Comparison of ENCODE assay signal across 14 cellular contexts in the genomic region with DNA sequence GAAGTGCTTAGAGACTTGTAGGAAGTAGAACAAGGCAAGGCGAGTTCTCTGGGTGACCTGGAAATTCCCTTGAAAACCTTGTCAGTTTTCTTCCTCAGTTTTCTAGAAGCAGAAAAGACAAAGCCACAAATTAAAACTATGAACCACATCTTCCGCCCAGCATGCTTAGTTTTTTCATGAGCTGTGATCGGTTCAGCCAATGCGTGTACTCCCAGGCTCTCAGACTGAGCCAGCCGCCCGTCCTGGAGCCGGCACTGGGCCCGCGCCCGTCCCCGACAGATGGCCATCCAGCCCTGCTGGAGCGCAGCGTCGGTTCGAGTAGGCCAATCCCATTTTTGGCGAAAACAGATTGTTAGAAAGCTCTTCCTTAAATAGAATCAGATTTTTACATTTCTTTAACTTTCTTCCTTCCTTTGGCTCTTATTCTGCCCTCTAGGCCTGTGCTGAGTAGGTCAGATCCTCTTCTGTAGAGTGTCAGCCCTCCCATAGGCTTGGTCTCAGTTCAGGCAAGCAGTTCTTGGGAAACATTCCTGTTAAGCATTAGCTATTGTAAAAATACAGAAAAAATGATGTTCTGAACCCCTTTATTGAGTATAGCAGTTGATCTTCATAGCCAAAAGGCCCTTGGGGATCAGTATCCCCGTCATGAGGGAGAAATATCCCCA.
A peak's percentile ranks its signal among the peaks of the same experiment; 100 is the strongest.
DNase-seq lines count a peak whose midpoint lies in the region; ATAC-seq and TF ChIP-seq lines count a peak whose summit lies in the region.
"Had no signal": no experiment of that assay in that cellular context is flagged by ENCODE, and none has a peak within 500 bp of the region (broad histone marks: within the 10 kb centered on the region; RNA-seq: fewer than 3 reads in every experiment).

No MANE protein-coding gene starts in this region.

- DNase-seq in GM23338 (ENCODE audit: low spot score) (peak; percentile 35), cerebellar nuclear complex (lab: John Stamatoyannopoulos, UW) (peak; percentile 69 to 79), psoas muscle (no peak), ecto neural progenitor cell (ENCODE audit: low spot score) (no peak), OCI-M1 (lab: John Stamatoyannopoulos, UW) (no peak), colonic mucosa (no peak), ureter (ENCODE audit: low spot score) (no peak)
- DNase-seq in activated CD4-positive, alpha-beta T cell treated with anti-CD3 and anti-CD28 coated beads, Interleukin-2, amount 10 ng/mL, durations not matched to agents 24 days and 14 days: peak; percentile 78
- DNase-seq: kidney, NCI-H1930, PC-9 had no signal

- H3K27me3 ChIP-seq in GM23338 (ENCODE audit: insufficient read depth) (no peaks in the 10 kb centered on the region), psoas muscle (ENCODE audit: insufficient read depth in 3 of 3, low read length in 2 of 3) (no peaks in the 10 kb centered on the region), colonic mucosa (no peaks in the 10 kb centered on the region)
- H3K27me3 ChIP-seq: ascending aorta, esophagus muscularis mucosa, neutrophil had no signal

- H3K9me3 ChIP-seq in psoas muscle: no peaks in the 10 kb centered on the region
- H3K9me3 ChIP-seq in colonic mucosa: no peaks in the 10 kb centered on the region
- H3K9me3 ChIP-seq: ascending aorta, esophagus muscularis mucosa, neutrophil had no signal

- peaks cover 51% of the 10 kb centered on the region for H3K79me2 ChIP-seq in GM23338 (replicated peaks; ENCODE audit: insufficient read depth)

- intact Hi-C loops in activated CD4-positive, alpha-beta T cell treated with anti-CD3 and anti-CD28 coated beads, Interleukin-2, amount 10 ng/mL, durations not matched to agents 24 days and 14 days (cut with micrococcal nuclease): loop anchor here (2.0 to 5.0 kb wide), 5 partner anchors 54 to 336 kb away; no protein-coding TSS in a partner anchor
- intact Hi-C loops in psoas muscle (cut with DNase I) (no loop called here), colonic mucosa (cut with DNase I) (no loop called here)

- ATAC-seq in GM23338: peak; percentile 76
- peak; percentile 60 to 84 (median 76) for ATAC-seq in psoas muscle

- peaks cover 21% of the 10 kb centered on the region for H3K36me3 Mint-ChIP-seq in GM23338 (ENCODE audit: low read depth)
- H3K36me3 Mint-ChIP-seq in activated CD4-positive, alpha-beta T cell treated with anti-CD3 and anti-CD28 coated beads, Interleukin-2, amount 10 ng/mL, durations not matched to agents 24 days and 14 days (ENCODE audit: low read depth): peaks cover 43% of the 10 kb centered on the region

- 57 to 89% (median 70%) methylated on average over 17 of the region's 17 CpGs for WGBS in psoas muscle, 3 donors

- peaks cover 5% of the 10 kb centered on the region for H3K27me3 Mint-ChIP-seq in GM23338 (ENCODE audit: insufficient read depth, low read depth, poor library complexity)
- H3K27me3 Mint-ChIP-seq in activated CD4-positive, alpha-beta T cell treated with anti-CD3 and anti-CD28 coated beads, Interleukin-2, amount 10 ng/mL, durations not matched to agents 24 days and 14 days: no peaks in the 10 kb centered on the region

- H3K27ac ChIP-seq in GM23338 (ENCODE audit: low read depth) (peak overlapping the region; percentile 87), psoas muscle (peak overlapping the region; percentile 21), colonic mucosa (no peak overlapping the region)
- H3K27ac ChIP-seq: ascending aorta, esophagus muscularis mucosa, PC-9 had no signal

- H3K36me3 ChIP-seq in GM23338 (ENCODE audit: insufficient read depth) (no peaks in the 10 kb centered on the region; the same call in 1 of the 2 replicates), psoas muscle (ENCODE audit: insufficient read depth in 1 of 2, low read depth in 1 of 2) (peaks cover 0 to 3% of the 10 kb centered on the region in 2 donors), colonic mucosa (no peaks in the 10 kb centered on the region)

- H3F3A ChIP-seq in GM23338 (replicated peaks; ENCODE audit: low read depth): no peaks in the 10 kb centered on the region

- H3K9ac ChIP-seq in colonic mucosa (ENCODE audit: low read depth in 2 of 2, low read length in 2 of 2): no peak overlapping the region

- H2AFZ ChIP-seq in GM23338: no peak overlapping the region
- H2AFZ ChIP-seq: PC-9 had no signal

- no peak overlapping the region for H3K4me2 ChIP-seq in GM23338

- no peak overlapping the region for H3K4me3 ChIP-seq in GM23338
- H3K4me3 ChIP-seq in psoas muscle: no peak overlapping the region
- H3K4me3 ChIP-seq in colonic mucosa: no peak overlapping the region
- H3K4me3 ChIP-seq: ascending aorta, esophagus muscularis mucosa, PC-9 had no signal

- peaks cover 45% of the 10 kb centered on the region for H3K4me1 Mint-ChIP-seq in GM23338
- peaks cover 74% of the 10 kb centered on the region for H3K4me1 Mint-ChIP-seq in activated CD4-positive, alpha-beta T cell treated with anti-CD3 and anti-CD28 coated beads, Interleukin-2, amount 10 ng/mL, durations not matched to agents 24 days and 14 days

- no peak overlapping the region for H3K27ac Mint-ChIP-seq in GM23338
- peak overlapping the region; percentile 92 for H3K27ac Mint-ChIP-seq in activated CD4-positive, alpha-beta T cell treated with anti-CD3 and anti-CD28 coated beads, Interleukin-2, amount 10 ng/mL, durations not matched to agents 24 days and 14 days

- TF ChIP-seq CTCF in GM23338 (conservative IDR thresholded peaks at IDR 0.05; ENCODE audit: low read depth in 2 of 2): no peak
- TF ChIP-seq CTCF in psoas muscle (IDR thresholded peaks at IDR 0.05): no peak
- no peak for TF ChIP-seq CTCF in colonic mucosa (IDR thresholded peaks at IDR 0.05)

- peaks cover 23% of the 10 kb centered on the region for H3K4me1 ChIP-seq in GM23338 (ENCODE audit: insufficient read depth)
- H3K4me1 ChIP-seq in psoas muscle: peaks cover 10% of the 10 kb centered on the region
- peaks cover 4% of the 10 kb centered on the region for H3K4me1 ChIP-seq in colonic mucosa
- H3K4me1 ChIP-seq: ascending aorta had no signal

- H3K4me3 Mint-ChIP-seq in GM23338: no peak overlapping the region
- H3K4me3 Mint-ChIP-seq in activated CD4-positive, alpha-beta T cell treated with anti-CD3 and anti-CD28 coated beads, Interleukin-2, amount 10 ng/mL, durations not matched to agents 24 days and 14 days: peak overlapping the region; percentile 74

- H4K20me1 ChIP-seq in GM23338 (replicated peaks; ENCODE audit: insufficient read depth): peaks cover 3% of the 10 kb centered on the region; the same call in 1 of the 2 replicates

- H3K9me3 Mint-ChIP-seq in GM23338: no peaks in the 10 kb centered on the region
- H3K9me3 Mint-ChIP-seq in activated CD4-positive, alpha-beta T cell treated with anti-CD3 and anti-CD28 coated beads, Interleukin-2, amount 10 ng/mL, durations not matched to agents 24 days and 14 days: no peaks in the 10 kb centered on the region

- no peaks in the 10 kb centered on the region for H3K9me2 ChIP-seq in GM23338 (ENCODE audit: insufficient read depth)

TF ChIP-seq in GM23338, 12 proteins besides CTCF, POLR2A, EP300 and RAD21 (continues in another document):
- TF ChIP-seq JUNB (IDR thresholded peaks at IDR 0.05; ENCODE audit: unreplicated experiment): no peak
- no peak for TF ChIP-seq EZH2 (IDR thresholded peaks at IDR 0.05; ENCODE audit: low read depth, unreplicated experiment)
- no peak for TF ChIP-seq ZNF331 (CRISPR knock-in tag; IDR thresholded peaks at IDR 0.05; ENCODE audit: low read depth)
- TF ChIP-seq, protein P1, sequence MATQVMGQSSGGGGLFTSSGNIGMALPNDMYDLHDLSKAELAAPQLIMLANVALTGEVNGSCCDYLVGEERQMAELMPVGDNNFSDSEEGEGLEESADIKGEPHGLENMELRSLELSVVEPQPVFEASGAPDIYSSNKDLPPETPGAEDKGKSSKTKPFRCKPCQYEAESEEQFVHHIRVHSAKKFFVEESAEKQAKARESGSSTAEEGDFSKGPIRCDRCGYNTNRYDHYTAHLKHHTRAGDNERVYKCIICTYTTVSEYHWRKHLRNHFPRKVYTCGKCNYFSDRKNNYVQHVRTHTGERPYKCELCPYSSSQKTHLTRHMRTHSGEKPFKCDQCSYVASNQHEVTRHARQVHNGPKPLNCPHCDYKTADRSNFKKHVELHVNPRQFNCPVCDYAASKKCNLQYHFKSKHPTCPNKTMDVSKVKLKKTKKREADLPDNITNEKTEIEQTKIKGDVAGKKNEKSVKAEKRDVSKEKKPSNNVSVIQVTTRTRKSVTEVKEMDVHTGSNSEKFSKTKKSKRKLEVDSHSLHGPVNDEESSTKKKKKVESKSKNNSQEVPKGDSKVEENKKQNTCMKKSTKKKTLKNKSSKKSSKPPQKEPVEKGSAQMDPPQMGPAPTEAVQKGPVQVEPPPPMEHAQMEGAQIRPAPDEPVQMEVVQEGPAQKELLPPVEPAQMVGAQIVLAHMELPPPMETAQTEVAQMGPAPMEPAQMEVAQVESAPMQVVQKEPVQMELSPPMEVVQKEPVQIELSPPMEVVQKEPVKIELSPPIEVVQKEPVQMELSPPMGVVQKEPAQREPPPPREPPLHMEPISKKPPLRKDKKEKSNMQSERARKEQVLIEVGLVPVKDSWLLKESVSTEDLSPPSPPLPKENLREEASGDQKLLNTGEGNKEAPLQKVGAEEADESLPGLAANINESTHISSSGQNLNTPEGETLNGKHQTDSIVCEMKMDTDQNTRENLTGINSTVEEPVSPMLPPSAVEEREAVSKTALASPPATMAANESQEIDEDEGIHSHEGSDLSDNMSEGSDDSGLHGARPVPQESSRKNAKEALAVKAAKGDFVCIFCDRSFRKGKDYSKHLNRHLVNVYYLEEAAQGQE (IDR thresholded peaks at IDR 0.05; ENCODE audit: unreplicated experiment): no peak
- no peak for TF ChIP-seq STAT1 (IDR thresholded peaks at IDR 0.05; ENCODE audit: unreplicated experiment)
- TF ChIP-seq ZNF114 (CRISPR knock-in tag; IDR thresholded peaks at IDR 0.05): no peak
- TF ChIP-seq EZH2phosphoT487 (IDR thresholded peaks at IDR 0.05; ENCODE audit: unreplicated experiment): no peak
- TF ChIP-seq POLR2AphosphoS5 (IDR thresholded peaks at IDR 0.05; ENCODE audit: low read depth): no peak

Comparison
In these comparisons a context has a peak if more than half of its experiments do, and no peak if none do; other contexts are left out.
1. DNase-seq: peak in GM23338 (single experiment), activated CD4-positive, alpha-beta T cell treated with anti-CD3 and anti-CD28 coated beads, Interleukin-2, amount 10 ng/mL, durations not matched to agents 24 days and 14 days (single experiment) and cerebellar nuclear complex (2 of 2); none in psoas muscle (0 of 2), ecto neural progenitor cell (single experiment), OCI-M1 (single experiment), colonic mucosa (single experiment) and ureter (single experiment).